Comparison of ENCODE assay signal across 9 cellular contexts in genomic region chr6:33692760-33693158, GRCh38. TPM values are rescaled to one million over a fixed set of nuclear protein-coding genes. Genes with fewer than 3 reads are reported as not detected.
A peak's percentile ranks its signal among the peaks of the same experiment; 100 is the strongest.
DNase-seq lines count a peak whose midpoint lies in the region; ATAC-seq and TF ChIP-seq lines count a peak whose summit lies in the region.
"Had no signal": no experiment of that assay in that cellular context is flagged by ENCODE, and none has a peak within 500 bp of the region (broad histone marks: within the 10 kb centered on the region; RNA-seq: fewer than 3 reads in every experiment).

No MANE protein-coding gene starts in this region.

- ATAC-seq in esophagus mucosa (peak; percentile 5), GM19463 (IDR thresholded peaks at IDR 0.05; ENCODE audit: unreplicated experiment) (no peak), HG03342 (IDR thresholded peaks at IDR 0.05; ENCODE audit: unreplicated experiment) (no peak), GM19455 (IDR thresholded peaks at IDR 0.05; ENCODE audit: unreplicated experiment) (no peak)

- H3K4me3 Mint-ChIP-seq in activated CD4-positive, alpha-beta T cell treated with anti-CD3 and anti-CD28 coated beads, Interleukin-2, amount 10 ng/mL, durations not matched to agents 7 days and 5 days = peak overlapping the region; percentile 0

- CTCF ChIA-PET in activated CD4-positive, alpha-beta T cell treated with anti-CD3 and anti-CD28 coated beads, Interleukin-2, amount 10 ng/mL, durations not matched to agents 7 days and 5 days (lab: Charles Lee) = interaction anchor here (1.3 to 1.4 kb wide), 2 partner anchors 24 to 262 kb away, joined by 3 read pairs; no protein-coding TSS in a partner anchor

- in situ Hi-C loops in GM13977 (cut with MboI; ENCODE audit: low pct_unique_long_range_greater_than_20kb, low sequenced_read_pairs, unreplicated experiment) = no loop called here

- H3K36me3 Mint-ChIP-seq in activated CD4-positive, alpha-beta T cell treated with anti-CD3 and anti-CD28 coated beads, Interleukin-2, amount 10 ng/mL, durations not matched to agents 7 days and 5 days (ENCODE audit: low read depth) = peaks cover 67% of the 10 kb centered on the region

- no peaks in the 10 kb centered on the region for H3K9me3 Mint-ChIP-seq in activated CD4-positive, alpha-beta T cell treated with anti-CD3 and anti-CD28 coated beads, Interleukin-2, amount 10 ng/mL, durations not matched to agents 7 days and 5 days

- DNase-seq in GM20000 (ENCODE audit: low spot score) = peak; percentile 56
- DNase-seq in activated CD4-positive, alpha-beta T cell treated with anti-CD3 and anti-CD28 coated beads, Interleukin-2, amount 10 ng/mL, durations not matched to agents 7 days and 5 days = peak; percentile 71
- DNase-seq in stimulated activated CD8-positive, alpha-beta memory T cell treated with anti-CD3 and anti-CD28 coated beads, Interleukin-12 subunit alpha, Interleukin-12 subunit beta, amount 100 ng/mL, for 4 hours (ENCODE audit: low read depth) = peak; percentile 47
- DNase-seq in GM13977 (ENCODE audit: low spot score) = no peak

- POLR2A ChIA-PET in activated CD4-positive, alpha-beta T cell treated with anti-CD3 and anti-CD28 coated beads, Interleukin-2, amount 10 ng/mL, durations not matched to agents 7 days and 5 days (lab: Charles Lee) = no interaction called here

- H3K4me1 Mint-ChIP-seq in activated CD4-positive, alpha-beta T cell treated with anti-CD3 and anti-CD28 coated beads, Interleukin-2, amount 10 ng/mL, durations not matched to agents 7 days and 5 days = peaks cover 70% of the 10 kb centered on the region

- H3K27me3 Mint-ChIP-seq in activated CD4-positive, alpha-beta T cell treated with anti-CD3 and anti-CD28 coated beads, Interleukin-2, amount 10 ng/mL, durations not matched to agents 7 days and 5 days = no peaks in the 10 kb centered on the region

- TF ChIP-seq CTCF in GM20000 (IDR thresholded peaks at IDR 0.05; ENCODE audit: extremely low read depth, missing control alignments) (no peak), GM13977 (IDR thresholded peaks at IDR 0.05; ENCODE audit: extremely low read depth, insufficient read depth, missing control alignments) (no peak)

- H3K27ac Mint-ChIP-seq in activated CD4-positive, alpha-beta T cell treated with anti-CD3 and anti-CD28 coated beads, Interleukin-2, amount 10 ng/mL, durations not matched to agents 7 days and 5 days = peak overlapping the region; percentile 86

RNA-seq across cellular contexts. Expression of gene UQCC2, which starts 18.7 kb away (rescaled TPM):
- total RNA-seq in activated CD4-positive, alpha-beta T cell treated with anti-CD3 and anti-CD28 coated beads, Interleukin-2, amount 10 ng/mL, durations not matched to agents 7 days and 5 days = 10 to 100 TPM; 77.6 to 80.0 TPM
- 77.6 TPM for total RNA-seq in esophagus mucosa

RNA-seq across cellular contexts. Expression of gene IP6K3, which starts 53.9 kb away (rescaled TPM):
- total RNA-seq in activated CD4-positive, alpha-beta T cell treated with anti-CD3 and anti-CD28 coated beads, Interleukin-2, amount 10 ng/mL, durations not matched to agents 7 days and 5 days = not detected
- 0.08 TPM for total RNA-seq in esophagus mucosa
- total RNA-seq: dermis microvascular lymphatic vessel endothelial cell had no signal
